8 cellular contexts compared by ENCODE assay signal in genomic region chr11:78645226-78646202, GRCh38.
DNase-seq lines count a peak whose midpoint lies in the region; ATAC-seq and TF ChIP-seq lines count a peak whose summit lies in the region.

No MANE protein-coding gene starts in this region.

- TF ChIP-seq POLR2A in adrenal gland (IDR thresholded peaks at IDR 0.05), result no peak

- H3K36me3 ChIP-seq in HAP-1 (replicated peaks), result no peaks in the 10 kb centered on the region
- H3K36me3 ChIP-seq in adrenal gland (replicated peaks in 1 of 2), result no peaks in the 10 kb centered on the region
- H3K36me3 ChIP-seq in right atrium auricular region, result no peaks in the 10 kb centered on the region

- peak; percentile 86 for ATAC-seq in sciatic nerve
- no peak for ATAC-seq in HG03045 (IDR thresholded peaks at IDR 0.05; ENCODE audit: unreplicated experiment)

- H3K4me3 ChIP-seq in HAP-1 (no peak overlapping the region), adrenal gland (no peak overlapping the region), right atrium auricular region (no peak overlapping the region)

- no peaks in the 10 kb centered on the region for H3K4me1 ChIP-seq in HAP-1
- no peaks in the 10 kb centered on the region for H3K4me1 ChIP-seq in adrenal gland (replicated peaks in 1 of 2)
- H3K4me1 ChIP-seq in right atrium auricular region, result no peaks in the 10 kb centered on the region

- H3K27ac ChIP-seq in adrenal gland, result no peak overlapping the region
- H3K27ac ChIP-seq in right atrium auricular region, result no peak overlapping the region

- in situ Hi-C loops in HAP-1 (cut with MboI; ENCODE audit: low sequenced_read_pairs), result loop anchor here (10.0 kb wide), 1 partner anchor 429 kb away; no protein-coding TSS in a partner anchor

- peaks cover 9% of the 10 kb centered on the region for H3K27me3 ChIP-seq in HAP-1 (ENCODE audit: low read depth)
- no peaks in the 10 kb centered on the region for H3K27me3 ChIP-seq in adrenal gland
- H3K27me3 ChIP-seq in right atrium auricular region, result no peaks in the 10 kb centered on the region

- H3K9me3 ChIP-seq in HAP-1 (no peaks in the 10 kb centered on the region), adrenal gland (replicated peaks in 1 of 3) (no peaks in the 10 kb centered on the region), right atrium auricular region (no peaks in the 10 kb centered on the region)

- peak; percentile 90 to 97 (median 94) for TF ChIP-seq CTCF in adrenal gland (IDR thresholded peaks at IDR 0.05)
- peak; percentile 86 to 94 for TF ChIP-seq CTCF in right atrium auricular region (IDR thresholded peaks at IDR 0.05)

- intact Hi-C loops in adrenal gland (cut with DNase I), result loop anchor here (5.0 to 10.0 kb wide), 3 partner anchors 67 to 432 kb away; no protein-coding TSS in a partner anchor
- intact Hi-C loops in sciatic nerve (cut with DNase I), result no loop called here

- DNase-seq in GDM1 (lab: John Stamatoyannopoulos, UW) (peak; percentile 22), HAP-1 (ENCODE audit: low spot score in 2 of 2) (peak; percentile 61 to 82), NAMALWA (ENCODE audit: low spot score) (peak; percentile 73), SW480 (ENCODE audit: low spot score) (peak; percentile 70), adrenal gland (peak; percentile 56 to 91 (median 73)), right atrium auricular region (ENCODE audit: low spot score) (peak; percentile 68), sciatic nerve (ENCODE audit: low spot score) (peak; percentile 81)

- 33 to 38% (median 36%) methylated on average over 4 to 5 of the region's 5 CpGs for WGBS in adrenal gland, 4 donors

Comparison
In these comparisons a context has a peak if more than half of its experiments do, and no peak if none do; other contexts are left out.
1. DNase-seq: peak in every context shown above with its lines; median percentile 81 in sciatic nerve; 73 in NAMALWA; 73 in adrenal gland; 72 in HAP-1; 70 in SW480; 68 in right atrium auricular region; 22 in GDM1.